8 cellular contexts compared by ENCODE assay signal in the genomic region with DNA sequence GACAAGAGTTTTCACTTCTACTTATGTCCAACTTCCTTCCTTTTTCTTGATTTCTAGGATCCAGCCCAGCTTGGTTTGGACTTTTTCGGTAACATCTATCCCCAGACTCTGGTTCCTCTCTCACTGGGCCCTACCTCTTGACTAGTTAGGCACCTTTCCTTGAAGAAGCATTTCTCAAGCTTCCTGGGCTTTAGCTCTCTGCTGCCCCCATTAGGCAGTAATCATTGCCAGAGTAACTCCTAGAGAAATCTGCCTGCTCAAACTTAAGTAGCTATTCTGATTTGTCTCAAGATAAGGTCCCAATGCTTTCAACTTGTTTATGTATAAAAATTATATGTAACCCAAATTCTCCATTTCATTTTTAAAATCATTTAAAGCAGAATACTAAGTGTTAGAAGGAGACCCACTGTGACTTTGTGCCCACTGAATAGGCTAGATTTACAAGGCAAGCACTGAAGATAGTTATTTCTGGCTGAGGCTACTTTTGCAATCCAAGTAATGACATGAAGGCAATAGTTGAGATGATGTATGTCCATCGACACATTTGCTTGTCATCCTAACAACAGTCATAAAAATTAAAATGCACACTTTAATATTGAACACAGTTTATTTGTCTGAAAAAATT.
DNase-seq lines count a peak whose midpoint lies in the region; ATAC-seq and TF ChIP-seq lines count a peak whose summit lies in the region.

No MANE protein-coding gene starts in this region.

- in situ Hi-C loops in brain microvascular endothelial cell (cut with HindIII; ENCODE audit: low pct_ligation_motif_present, low sequenced_read_pairs): no loop called here

- no peaks in the 10 kb centered on the region for H3K4me1 ChIP-seq in ovary (ENCODE audit: insufficient read depth)

- H3K27ac ChIP-seq in brain microvascular endothelial cell (no peak overlapping the region), ovary (no peak overlapping the region)

- 64 to 71% (median 68%) methylated on average over 2 of the region's 2 CpGs for WGBS in ovary, 3 donors

- TF ChIP-seq POLR2A in ovary (IDR thresholded peaks at IDR 0.05): no peak

- DNase-seq in AG09309 (ENCODE audit: low read depth): peak; percentile 10
- DNase-seq in MG63: peak; percentile 8
- peak; percentile 30 for DNase-seq in brain microvascular endothelial cell
- DNase-seq in mucosa of gallbladder (ENCODE audit: low spot score): peak; percentile 41
- DNase-seq in ovary: no peak

- H3K9me3 ChIP-seq in MG63 (no peaks in the 10 kb centered on the region), ovary (no peaks in the 10 kb centered on the region)

- H3K4me3 ChIP-seq in AG09309 (ENCODE audit: control insufficient read depth, low read depth, low read length): no peak overlapping the region
- no peak overlapping the region for H3K4me3 ChIP-seq in MG63
- no peak overlapping the region for H3K4me3 ChIP-seq in brain microvascular endothelial cell (ENCODE audit: low read depth, low read length)
- H3K4me3 ChIP-seq in ovary: no peak overlapping the region

- TF ChIP-seq CTCF in AG09309 (IDR thresholded peaks at IDR 0.05; ENCODE audit: control insufficient read depth, insufficient read depth, low read depth, low read length, missing control alignments) (peak; percentile 90), GM12872 (IDR thresholded peaks at IDR 0.05; ENCODE audit: insufficient read depth, low read depth, low read length) (peak; percentile 83), brain microvascular endothelial cell (IDR thresholded peaks at IDR 0.05; ENCODE audit: low read depth, low read length, missing control alignments) (peak; percentile 91), ovary (IDR thresholded peaks at IDR 0.05) (no peak)

- H3K27me3 ChIP-seq in MG63: no peaks in the 10 kb centered on the region
- no peaks in the 10 kb centered on the region for H3K27me3 ChIP-seq in brain microvascular endothelial cell (replicated peaks)
- no peaks in the 10 kb centered on the region for H3K27me3 ChIP-seq in ovary

- intact Hi-C loops in ovary (cut with DNase I): no loop called here

- ATAC-seq in GM18517 (IDR thresholded peaks at IDR 0.05; ENCODE audit: unreplicated experiment): no peak
- ATAC-seq in HG02763 (IDR thresholded peaks at IDR 0.05; ENCODE audit: unreplicated experiment): no peak

- H3K36me3 ChIP-seq in MG63: no peaks in the 10 kb centered on the region
- H3K36me3 ChIP-seq in brain microvascular endothelial cell (replicated peaks): no peaks in the 10 kb centered on the region
- H3K36me3 ChIP-seq in ovary: no peaks in the 10 kb centered on the region

- TF ChIP-seq EP300 in ovary (IDR thresholded peaks at IDR 0.05): no peak

Comparison
In these comparisons a context has a peak if more than half of its experiments do, and no peak if none do; other contexts are left out.
1. DNase-seq: peak in AG09309 (single experiment), MG63 (single experiment), brain microvascular endothelial cell (single experiment) and mucosa of gallbladder (single experiment); none in ovary (0 of 5).
2. CTCF ChIP-seq: peak in AG09309 (single experiment), GM12872 (single experiment) and brain microvascular endothelial cell (single experiment); none in ovary (0 of 3).